Comparison of ENCODE assay signal across 1 cellular context in genomic region chr6:112879920-112880413, GRCh38.
TF ChIP-seq lines count a peak whose summit lies in the region.

No MANE protein-coding gene starts in this region.

TF ChIP-seq in HepG2, 621 proteins besides CTCF, POLR2A, EP300 and RAD21 (continued from another document and continues in another):
- TF ChIP-seq HMGXB4 (CRISPR knock-in tag; IDR thresholded peaks at IDR 0.05; ENCODE audit: borderline replicate concordance in 1 of 2, low read depth in 1 of 2), result peak; percentile 96
- TF ChIP-seq, protein P1, sequence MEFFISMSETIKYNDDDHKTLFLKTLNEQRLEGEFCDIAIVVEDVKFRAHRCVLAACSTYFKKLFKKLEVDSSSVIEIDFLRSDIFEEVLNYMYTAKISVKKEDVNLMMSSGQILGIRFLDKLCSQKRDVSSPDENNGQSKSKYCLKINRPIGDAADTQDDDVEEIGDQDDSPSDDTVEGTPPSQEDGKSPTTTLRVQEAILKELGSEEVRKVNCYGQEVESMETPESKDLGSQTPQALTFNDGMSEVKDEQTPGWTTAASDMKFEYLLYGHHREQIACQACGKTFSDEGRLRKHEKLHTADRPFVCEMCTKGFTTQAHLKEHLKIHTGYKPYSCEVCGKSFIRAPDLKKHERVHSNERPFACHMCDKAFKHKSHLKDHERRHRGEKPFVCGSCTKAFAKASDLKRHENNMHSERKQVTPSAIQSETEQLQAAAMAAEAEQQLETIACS (CRISPR knock-in tag; IDR thresholded peaks at IDR 0.05), result no peak
- TF ChIP-seq ZFP37 (CRISPR knock-in tag; IDR thresholded peaks at IDR 0.05; ENCODE audit: borderline replicate concordance), result no peak
- TF ChIP-seq ZBTB8A (CRISPR knock-in tag; IDR thresholded peaks at IDR 0.05; ENCODE audit: borderline replicate concordance, low read depth), result no peak
- TF ChIP-seq TSC22D2 (CRISPR knock-in tag; IDR thresholded peaks at IDR 0.05; ENCODE audit: borderline replicate concordance), result peak; percentile 66; the same call in 1 of the 2 replicates
- TF ChIP-seq ZFYVE20 (CRISPR knock-in tag; IDR thresholded peaks at IDR 0.05; ENCODE audit: borderline replicate concordance, low read depth), result no peak
- TF ChIP-seq ZNF225 (CRISPR knock-in tag; IDR thresholded peaks at IDR 0.05), result peak; percentile 72; the same call in 1 of the 2 replicates
- TF ChIP-seq JUNB (CRISPR knock-in tag; IDR thresholded peaks at IDR 0.05; ENCODE audit: borderline replicate concordance), result no peak
- TF ChIP-seq NBN (conservative IDR thresholded peaks at IDR 0.05), result no peak
- peak; percentile 95 for TF ChIP-seq NRL (CRISPR knock-in tag; IDR thresholded peaks at IDR 0.05; ENCODE audit: borderline replicate concordance)
- TF ChIP-seq BCLAF1 (IDR thresholded peaks at IDR 0.05), result no peak
- TF ChIP-seq ZNF530 (CRISPR knock-in tag; IDR thresholded peaks at IDR 0.05; ENCODE audit: low read depth), result no peak
- TF ChIP-seq FOXO1 (CRISPR knock-in tag; IDR thresholded peaks at IDR 0.05), result peak; percentile 79
- no peak for TF ChIP-seq ZNF496 (CRISPR knock-in tag; IDR thresholded peaks at IDR 0.05; ENCODE audit: insufficient replicate concordance)
- no peak for TF ChIP-seq MTA3 (CRISPR knock-in tag; IDR thresholded peaks at IDR 0.05)
- peak; percentile 71 for TF ChIP-seq YY1 (IDR thresholded peaks at IDR 0.05; ENCODE audit: insufficient read depth, insufficient replicate concordance, low read depth, low read length)
- no peak for TF ChIP-seq ZNF30 (CRISPR knock-in tag; IDR thresholded peaks at IDR 0.05)
- TF ChIP-seq ZNF468 (CRISPR knock-in tag; IDR thresholded peaks at IDR 0.05), result no peak
- TF ChIP-seq SAFB2 (CRISPR knock-in tag; IDR thresholded peaks at IDR 0.05; ENCODE audit: borderline replicate concordance, low read depth), result peak; percentile 24; the same call in 1 of the 2 replicates
- TF ChIP-seq ZNF251 (CRISPR knock-in tag; IDR thresholded peaks at IDR 0.05), result no peak
- TF ChIP-seq TOE1 (CRISPR knock-in tag; IDR thresholded peaks at IDR 0.05), result no peak
- no peak for TF ChIP-seq KLF6 (CRISPR knock-in tag; IDR thresholded peaks at IDR 0.05)
- TF ChIP-seq ZNF460 (CRISPR knock-in tag; IDR thresholded peaks at IDR 0.05; ENCODE audit: borderline replicate concordance), result no peak
- TF ChIP-seq, protein P2, sequence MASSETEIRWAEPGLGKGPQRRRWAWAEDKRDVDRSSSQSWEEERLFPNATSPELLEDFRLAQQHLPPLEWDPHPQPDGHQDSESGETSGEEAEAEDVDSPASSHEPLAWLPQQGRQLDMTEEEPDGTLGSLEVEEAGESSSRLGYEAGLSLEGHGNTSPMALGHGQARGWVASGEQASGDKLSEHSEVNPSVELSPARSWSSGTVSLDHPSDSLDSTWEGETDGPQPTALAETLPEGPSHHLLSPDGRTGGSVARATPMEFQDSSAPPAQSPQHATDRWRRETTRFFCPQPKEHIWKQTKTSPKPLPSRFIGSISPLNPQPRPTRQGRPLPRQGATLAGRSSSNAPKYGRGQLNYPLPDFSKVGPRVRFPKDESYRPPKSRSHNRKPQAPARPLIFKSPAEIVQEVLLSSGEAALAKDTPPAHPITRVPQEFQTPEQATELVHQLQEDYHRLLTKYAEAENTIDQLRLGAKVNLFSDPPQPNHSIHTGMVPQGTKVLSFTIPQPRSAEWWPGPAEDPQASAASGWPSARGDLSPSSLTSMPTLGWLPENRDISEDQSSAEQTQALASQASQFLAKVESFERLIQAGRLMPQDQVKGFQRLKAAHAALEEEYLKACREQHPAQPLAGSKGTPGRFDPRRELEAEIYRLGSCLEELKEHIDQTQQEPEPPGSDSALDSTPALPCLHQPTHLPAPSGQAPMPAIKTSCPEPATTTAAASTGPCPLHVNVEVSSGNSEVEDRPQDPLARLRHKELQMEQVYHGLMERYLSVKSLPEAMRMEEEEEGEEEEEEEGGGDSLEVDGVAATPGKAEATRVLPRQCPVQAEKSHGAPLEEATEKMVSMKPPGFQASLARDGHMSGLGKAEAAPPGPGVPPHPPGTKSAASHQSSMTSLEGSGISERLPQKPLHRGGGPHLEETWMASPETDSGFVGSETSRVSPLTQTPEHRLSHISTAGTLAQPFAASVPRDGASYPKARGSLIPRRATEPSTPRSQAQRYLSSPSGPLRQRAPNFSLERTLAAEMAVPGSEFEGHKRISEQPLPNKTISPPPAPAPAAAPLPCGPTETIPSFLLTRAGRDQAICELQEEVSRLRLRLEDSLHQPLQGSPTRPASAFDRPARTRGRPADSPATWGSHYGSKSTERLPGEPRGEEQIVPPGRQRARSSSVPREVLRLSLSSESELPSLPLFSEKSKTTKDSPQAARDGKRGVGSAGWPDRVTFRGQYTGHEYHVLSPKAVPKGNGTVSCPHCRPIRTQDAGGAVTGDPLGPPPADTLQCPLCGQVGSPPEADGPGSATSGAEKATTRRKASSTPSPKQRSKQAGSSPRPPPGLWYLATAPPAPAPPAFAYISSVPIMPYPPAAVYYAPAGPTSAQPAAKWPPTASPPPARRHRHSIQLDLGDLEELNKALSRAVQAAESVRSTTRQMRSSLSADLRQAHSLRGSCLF (CRISPR knock-in tag; IDR thresholded peaks at IDR 0.05; ENCODE audit: borderline replicate concordance), result no peak
- TF ChIP-seq YEATS2 (CRISPR knock-in tag; IDR thresholded peaks at IDR 0.05; ENCODE audit: borderline replicate concordance), result peak; percentile 70; the same call in 1 of the 2 replicates
- TF ChIP-seq ZNF773 (CRISPR knock-in tag; IDR thresholded peaks at IDR 0.05; ENCODE audit: borderline replicate concordance), result peak; percentile 54; the same call in 1 of the 2 replicates
- no peak for TF ChIP-seq CREBL2 (CRISPR knock-in tag; IDR thresholded peaks at IDR 0.05; ENCODE audit: borderline replicate concordance)
- TF ChIP-seq ZC3H4 (CRISPR knock-in tag; IDR thresholded peaks at IDR 0.05; ENCODE audit: borderline replicate concordance), result no peak
- TF ChIP-seq MATR3 (CRISPR knock-in tag; IDR thresholded peaks at IDR 0.05), result no peak
- TF ChIP-seq, protein P3, sequence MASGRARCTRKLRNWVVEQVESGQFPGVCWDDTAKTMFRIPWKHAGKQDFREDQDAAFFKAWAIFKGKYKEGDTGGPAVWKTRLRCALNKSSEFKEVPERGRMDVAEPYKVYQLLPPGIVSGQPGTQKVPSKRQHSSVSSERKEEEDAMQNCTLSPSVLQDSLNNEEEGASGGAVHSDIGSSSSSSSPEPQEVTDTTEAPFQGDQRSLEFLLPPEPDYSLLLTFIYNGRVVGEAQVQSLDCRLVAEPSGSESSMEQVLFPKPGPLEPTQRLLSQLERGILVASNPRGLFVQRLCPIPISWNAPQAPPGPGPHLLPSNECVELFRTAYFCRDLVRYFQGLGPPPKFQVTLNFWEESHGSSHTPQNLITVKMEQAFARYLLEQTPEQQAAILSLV (CRISPR knock-in tag; IDR thresholded peaks at IDR 0.05; ENCODE audit: borderline replicate concordance), result no peak
- TF ChIP-seq, protein P4, sequence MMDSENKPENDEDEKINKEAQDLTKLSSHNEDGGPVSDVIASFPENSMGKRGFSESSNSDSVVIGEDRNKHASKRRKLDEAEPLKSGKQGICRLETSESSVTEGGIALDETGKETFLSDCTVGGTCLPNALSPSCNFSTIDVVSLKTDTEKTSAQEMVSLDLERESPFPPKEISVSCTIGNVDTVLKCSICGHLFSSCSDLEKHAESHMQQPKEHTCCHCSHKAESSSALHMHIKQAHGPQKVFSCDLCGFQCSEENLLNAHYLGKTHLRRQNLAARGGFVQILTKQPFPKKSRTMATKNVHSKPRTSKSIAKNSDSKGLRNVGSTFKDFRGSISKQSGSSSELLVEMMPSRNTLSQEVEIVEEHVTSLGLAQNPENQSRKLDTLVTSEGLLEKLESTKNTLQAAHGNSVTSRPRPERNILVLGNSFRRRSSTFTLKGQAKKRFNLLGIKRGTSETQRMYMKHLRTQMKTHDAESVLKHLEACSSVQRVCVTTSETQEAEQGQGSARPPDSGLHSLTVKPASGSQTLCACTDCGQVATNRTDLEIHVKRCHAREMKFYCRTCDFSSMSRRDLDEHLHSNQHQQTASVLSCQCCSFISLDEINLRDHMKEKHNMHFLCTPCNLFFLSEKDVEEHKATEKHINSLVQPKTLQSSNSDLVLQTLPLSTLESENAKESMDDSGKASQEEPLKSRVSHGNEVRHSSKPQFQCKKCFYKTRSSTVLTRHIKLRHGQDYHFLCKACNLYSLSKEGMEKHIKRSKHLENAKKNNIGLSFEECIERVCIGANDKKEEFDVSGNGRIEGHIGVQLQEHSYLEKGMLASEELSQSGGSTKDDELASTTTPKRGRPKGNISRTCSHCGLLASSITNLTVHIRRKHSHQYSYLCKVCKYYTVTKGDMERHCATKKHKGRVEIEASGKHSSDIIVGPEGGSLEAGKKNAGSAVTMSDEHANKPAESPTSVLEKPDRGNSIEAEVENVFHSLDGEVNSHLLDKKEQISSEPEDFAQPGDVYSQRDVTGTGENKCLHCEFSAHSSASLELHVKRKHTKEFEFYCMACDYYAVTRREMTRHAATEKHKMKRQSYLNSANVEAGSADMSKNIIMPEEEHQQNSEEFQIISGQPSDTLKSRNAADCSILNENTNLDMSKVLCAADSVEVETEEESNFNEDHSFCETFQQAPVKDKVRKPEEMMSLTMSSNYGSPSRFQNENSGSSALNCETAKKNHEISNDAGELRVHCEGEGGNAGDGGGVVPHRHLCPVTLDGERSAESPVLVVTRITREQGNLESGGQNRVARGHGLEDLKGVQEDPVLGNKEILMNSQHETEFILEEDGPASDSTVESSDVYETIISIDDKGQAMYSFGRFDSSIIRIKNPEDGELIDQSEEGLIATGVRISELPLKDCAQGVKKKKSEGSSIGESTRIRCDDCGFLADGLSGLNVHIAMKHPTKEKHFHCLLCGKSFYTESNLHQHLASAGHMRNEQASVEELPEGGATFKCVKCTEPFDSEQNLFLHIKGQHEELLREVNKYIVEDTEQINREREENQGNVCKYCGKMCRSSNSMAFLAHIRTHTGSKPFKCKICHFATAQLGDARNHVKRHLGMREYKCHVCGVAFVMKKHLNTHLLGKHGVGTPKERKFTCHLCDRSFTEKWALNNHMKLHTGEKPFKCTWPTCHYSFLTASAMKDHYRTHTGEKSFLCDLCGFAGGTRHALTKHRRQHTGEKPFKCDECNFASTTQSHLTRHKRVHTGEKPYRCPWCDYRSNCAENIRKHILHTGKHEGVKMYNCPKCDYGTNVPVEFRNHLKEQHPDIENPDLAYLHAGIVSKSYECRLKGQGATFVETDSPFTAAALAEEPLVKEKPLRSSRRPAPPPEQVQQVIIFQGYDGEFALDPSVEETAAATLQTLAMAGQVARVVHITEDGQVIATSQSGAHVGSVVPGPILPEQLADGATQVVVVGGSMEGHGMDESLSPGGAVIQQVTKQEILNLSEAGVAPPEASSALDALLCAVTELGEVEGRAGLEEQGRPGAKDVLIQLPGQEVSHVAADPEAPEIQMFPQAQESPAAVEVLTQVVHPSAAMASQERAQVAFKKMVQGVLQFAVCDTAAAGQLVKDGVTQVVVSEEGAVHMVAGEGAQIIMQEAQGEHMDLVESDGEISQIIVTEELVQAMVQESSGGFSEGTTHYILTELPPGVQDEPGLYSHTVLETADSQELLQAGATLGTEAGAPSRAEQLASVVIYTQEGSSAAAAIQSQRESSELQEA (CRISPR knock-in tag; IDR thresholded peaks at IDR 0.05; ENCODE audit: not compliant biosample characterization), result peak; percentile 82
- no peak for TF ChIP-seq PLRG1 (conservative IDR thresholded peaks at IDR 0.05)
